ENCODE assay signal across 18 cellular contexts in the genomic region with DNA sequence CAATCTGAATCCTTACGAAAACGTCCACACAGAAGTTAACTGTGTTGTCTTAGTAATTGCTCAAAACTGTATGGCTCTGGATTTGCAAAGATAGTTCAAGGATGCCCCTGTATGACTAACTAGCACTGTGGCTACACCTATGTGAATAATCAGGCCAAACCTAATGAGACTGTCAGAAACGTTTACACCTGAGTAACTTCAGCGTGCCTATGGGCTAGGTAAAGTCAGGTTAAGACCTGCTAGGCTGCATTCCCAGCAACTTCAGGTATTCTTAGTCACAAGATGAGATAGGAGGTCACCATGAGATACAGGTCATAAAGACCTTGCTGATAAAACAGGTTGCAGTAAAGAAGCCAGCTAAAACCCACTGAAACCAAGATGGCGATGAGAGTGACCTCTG.
DNase-seq lines count a peak whose midpoint lies in the region; ATAC-seq and TF ChIP-seq lines count a peak whose summit lies in the region.
"Had no signal": no experiment of that assay in that cellular context is flagged by ENCODE, and none has a peak within 500 bp of the region (broad histone marks: within the 10 kb centered on the region; RNA-seq: fewer than 3 reads in every experiment).

No MANE protein-coding gene starts in this region.

- H3K27ac Mint-ChIP-seq in Caco-2 (ENCODE audit: unreplicated experiment), result peak overlapping the region; percentile 94
- H3K27ac Mint-ChIP-seq: CD8-positive, alpha-beta memory T cell had no signal

- H3K27ac ChIP-seq in epithelial cell of prostate, result peak overlapping the region; percentile 92
- H3K27ac ChIP-seq: BLaER1 had no signal

- H3K36me3 Mint-ChIP-seq in Caco-2 (ENCODE audit: insufficient read depth, unreplicated experiment), result peaks cover 39% of the 10 kb centered on the region

- ATAC-seq in mucosa of descending colon (no peak), HG02840 (IDR thresholded peaks at IDR 0.05; ENCODE audit: low FRiP score, unreplicated experiment) (no peak), GM21390 (IDR thresholded peaks at IDR 0.05; ENCODE audit: unreplicated experiment) (no peak)
- ATAC-seq: Panc1 had no signal

- DNase-seq in Caco-2 (peak; percentile 79 to 86), LoVo (ENCODE audit: low spot score) (peak; percentile 7), epithelial cell of prostate (ENCODE audit: low read depth, low spot score) (peak; percentile 96), kidney tubule cell (ENCODE audit: low spot score) (peak; percentile 92), mucosa of descending colon (no peak)
- DNase-seq in stimulated activated naive CD4-positive, alpha-beta T cell treated with Interleukin-2 at 50 U/mL for 16 hours (lab: John Stamatoyannopoulos, UW), result no peak
- DNase-seq: 8988T; CD8-positive, alpha-beta memory T cell; DMS 273 treated with DMSO at 0.1 percent for 48 hours; KBM-7; NCI-H1092; NCI-H187; NCI-H446; SHP77 treated with DMSO at 0.1 percent for 48 hours had no signal

- H3K27me3 Mint-ChIP-seq in Caco-2 (ENCODE audit: insufficient read depth, unreplicated experiment), result no peaks in the 10 kb centered on the region
- H3K27me3 Mint-ChIP-seq: CD8-positive, alpha-beta memory T cell had no signal

- no peaks in the 10 kb centered on the region for H3K36me3 ChIP-seq in Caco-2 (ENCODE audit: control insufficient read depth, insufficient read depth, low read length)
- no peaks in the 10 kb centered on the region for H3K36me3 ChIP-seq in mucosa of descending colon (ENCODE audit: low read depth)

- no peaks in the 10 kb centered on the region for H3K27me3 ChIP-seq in Caco-2 (replicated peaks; ENCODE audit: control insufficient read depth, insufficient read depth, low read length)
- H3K27me3 ChIP-seq: BLaER1 had no signal

- H3K4me3 ChIP-seq in Caco-2 (ENCODE audit: low read depth, low read length), result no peak overlapping the region
- no peak overlapping the region for H3K4me3 ChIP-seq in mucosa of descending colon
- H3K4me3 ChIP-seq: BLaER1 had no signal

- TF ChIP-seq CTCF in Caco-2 (IDR thresholded peaks at IDR 0.05; ENCODE audit: insufficient read depth in 1 of 2, low read depth in 1 of 2, low read length in 1 of 2, severe bottlenecking in 1 of 2, unreplicated experiment in 1 of 2), result no peak
- TF ChIP-seq CTCF in mucosa of descending colon (IDR thresholded peaks at IDR 0.05), result no peak

- H3K4me1 ChIP-seq in Caco-2 (peaks cover 36% of the 10 kb centered on the region), mucosa of descending colon (ENCODE audit: low read depth) (no peaks in the 10 kb centered on the region)

- intact Hi-C loops in Caco-2 (cut with micrococcal nuclease; ENCODE audit: unreplicated experiment), result loop anchor here (1.0 kb wide), 2 partner anchors 31 to 44 kb away; no protein-coding TSS in a partner anchor
- intact Hi-C loops in mucosa of descending colon (cut with DNase I, micrococcal nuclease), result no loop called here

- CTCF ChIA-PET in Caco-2 (lab: Charles Lee), result no interaction called here

- peaks cover 45% of the 10 kb centered on the region for H3K4me1 Mint-ChIP-seq in Caco-2 (ENCODE audit: low read depth, unreplicated experiment)

- H3K9me3 ChIP-seq in Caco-2 (peaks cover 32% of the 10 kb centered on the region), mucosa of descending colon (no peaks in the 10 kb centered on the region)

- H3K9me3 Mint-ChIP-seq in Caco-2 (ENCODE audit: unreplicated experiment), result peaks cover 37% of the 10 kb centered on the region

- POLR2A ChIA-PET in Caco-2 (lab: Charles Lee), result interaction anchor here (0.6 kb wide), 1 partner anchor 259 kb away, joined by 3 read pairs; no protein-coding TSS in a partner anchor

- no TSS peak for BruUV-seq in Caco-2 (replicated peaks; lab: Mats Ljungman, UMichigan)

- peak overlapping the region; percentile 48 for H3K4me3 Mint-ChIP-seq in Caco-2 (ENCODE audit: unreplicated experiment)
- H3K4me3 Mint-ChIP-seq: CD8-positive, alpha-beta memory T cell had no signal

Comparison
In these comparisons a context has a peak if more than half of its experiments do, and no peak if none do; other contexts are left out.
1. DNase-seq: peak in Caco-2 (2 of 2), LoVo (single experiment), epithelial cell of prostate (single experiment) and kidney tubule cell (single experiment); none in mucosa of descending colon (0 of 3) and stimulated activated naive CD4-positive, alpha-beta T cell treated with Interleukin-2 at 50 U/mL for 16 hours (single experiment).